Comparison of ENCODE assay signal across 10 cellular contexts in the genomic region with DNA sequence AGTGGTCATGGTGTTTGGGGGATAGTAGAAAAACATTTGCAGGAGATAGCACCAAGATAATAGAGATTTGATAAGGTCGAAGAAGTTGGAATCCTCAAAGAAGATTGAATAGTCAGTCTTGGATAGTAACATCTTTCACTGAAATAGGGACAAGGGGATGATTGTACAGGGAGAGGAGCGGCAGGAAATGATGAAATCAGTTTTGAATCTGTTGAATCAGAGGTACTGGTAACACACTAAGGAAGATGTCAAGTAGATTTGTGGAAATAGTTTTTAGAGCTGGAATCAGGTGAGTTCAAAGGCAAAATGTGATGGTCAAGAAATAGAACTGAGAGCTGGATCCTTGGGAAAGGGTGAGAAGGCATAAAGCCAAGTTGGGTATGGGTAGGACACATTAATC. TPM values are rescaled to one million over a fixed set of nuclear protein-coding genes. Genes with fewer than 3 reads are reported as not detected.
DNase-seq lines count a peak whose midpoint lies in the region; ATAC-seq, FAIRE-seq and TF ChIP-seq lines count a peak whose summit lies in the region.
"Had no signal": no experiment of that assay in that cellular context is flagged by ENCODE, and none has a peak within 500 bp of the region (broad histone marks: within the 10 kb centered on the region; RNA-seq: fewer than 3 reads in every experiment).

No MANE protein-coding gene starts in this region.

- H4K20me1 ChIP-seq in DOHH2 (ENCODE audit: control insufficient read depth, insufficient read depth, low read depth, low read length), result no peaks in the 10 kb centered on the region
- peaks cover 13% of the 10 kb centered on the region for H4K20me1 ChIP-seq in osteoblast (ENCODE audit: insufficient read depth, low read length)

- H3K27me3 ChIP-seq in DOHH2 (ENCODE audit: control insufficient read depth, low read length), result no peaks in the 10 kb centered on the region
- H3K27me3 ChIP-seq in bronchial epithelial cell (ENCODE audit: control insufficient read depth, insufficient read depth, low read length), result no peaks in the 10 kb centered on the region
- H3K27me3 ChIP-seq in osteoblast (ENCODE audit: insufficient read depth, low read length), result no peaks in the 10 kb centered on the region
- H3K27me3 ChIP-seq: left lung had no signal

- H3K9me2 ChIP-seq in DOHH2 (replicated peaks; ENCODE audit: control insufficient read depth, low read length), result no peaks in the 10 kb centered on the region

- no peak overlapping the region for H2AFZ ChIP-seq in osteoblast (ENCODE audit: low read length)

- ATAC-seq in GM18519 (IDR thresholded peaks at IDR 0.05; ENCODE audit: low FRiP score, unreplicated experiment) (no peak), GM18868 (IDR thresholded peaks at IDR 0.05; ENCODE audit: unreplicated experiment) (no peak), HG03520 (IDR thresholded peaks at IDR 0.05; ENCODE audit: unreplicated experiment) (no peak)
- ATAC-seq: left lung had no signal

- H3K36me3 ChIP-seq in DOHH2 (ENCODE audit: control insufficient read depth, low read length), result peaks cover 88% of the 10 kb centered on the region
- H3K36me3 ChIP-seq in bronchial epithelial cell (ENCODE audit: control insufficient read depth, insufficient read depth, low read length), result peaks cover 37% of the 10 kb centered on the region
- H3K36me3 ChIP-seq in osteoblast (ENCODE audit: insufficient read depth, low read length), result peaks cover 90% of the 10 kb centered on the region

- H3K27ac ChIP-seq in DOHH2 (ENCODE audit: low read depth, low read length) (0 out of 2 replicates have a peak overlapping the region, but pooled peaks have one; percentile 7), RWPE1 (peak overlapping the region; percentile 48), osteoblast (ENCODE audit: low read depth, low read length) (peak overlapping the region; percentile 30)

- CTCF ChIA-PET in RWPE1 (lab: Yijun Ruan, JAX), result no interaction called here

- no peaks in the 10 kb centered on the region for H3K9me3 ChIP-seq in DOHH2 (ENCODE audit: control insufficient read depth, insufficient read depth, low read length)
- no peaks in the 10 kb centered on the region for H3K9me3 ChIP-seq in osteoblast (ENCODE audit: low read depth, low read length)
- H3K9me3 ChIP-seq: left lung had no signal

- H3K79me2 ChIP-seq in DOHH2 (ENCODE audit: control insufficient read depth, low read length), result peaks cover 12% of the 10 kb centered on the region
- peaks cover 34% of the 10 kb centered on the region for H3K79me2 ChIP-seq in osteoblast (ENCODE audit: insufficient read depth, low read length)

- no peak for FAIRE-seq in bronchial epithelial cell (lab: Jason Lieb, UNC)

- H3K4me3 ChIP-seq in DOHH2 (ENCODE audit: low read length) (no peak overlapping the region), bronchial epithelial cell (ENCODE audit: low read depth, low read length) (no peak overlapping the region), osteoblast (ENCODE audit: insufficient read depth, low read length) (no peak overlapping the region)
- H3K4me3 ChIP-seq: left lung had no signal

- peaks cover 48% of the 10 kb centered on the region for H3K4me1 ChIP-seq in DOHH2 (ENCODE audit: control insufficient read depth, low read length)
- H3K4me1 ChIP-seq in osteoblast (ENCODE audit: insufficient read depth, low read length), result no peaks in the 10 kb centered on the region

- no peak overlapping the region for H3K4me2 ChIP-seq in DOHH2 (ENCODE audit: low read length)
- no peak overlapping the region for H3K4me2 ChIP-seq in osteoblast (ENCODE audit: insufficient read depth, low read length)

- TF ChIP-seq CTCF in DOHH2 (IDR thresholded peaks at IDR 0.05; ENCODE audit: low read depth, low read length, poor library complexity, severe bottlenecking) (no peak), RWPE1 (conservative IDR thresholded peaks at IDR 0.05; ENCODE audit: low read depth) (no peak), bronchial epithelial cell (IDR thresholded peaks at IDR 0.05; ENCODE audit: insufficient read depth, low read length, severe bottlenecking) (no peak), osteoblast (IDR thresholded peaks at IDR 0.05; ENCODE audit: extremely low read depth, low read depth, low read length) (no peak)

- DNase-seq in RWPE1 (ENCODE audit: low spot score) (no peak), bronchial epithelial cell (ENCODE audit: low read depth) (peak; percentile 72), osteoblast (ENCODE audit: insufficient read length, low spot score, missing footprints) (no peak)
- DNase-seq: activated effector memory CD4-positive, alpha-beta T cell treated with anti-CD3 and anti-CD28 coated beads, Interleukin-2, amount 50 U/mL, for 16 hours; left lung; NCI-H2171 treated with DMSO at 0.1 percent for 48 hours had no signal

- H3F3A ChIP-seq in DOHH2 (ENCODE audit: control insufficient read depth, insufficient read depth), result peaks cover 13% of the 10 kb centered on the region

- POLR2A ChIA-PET in RWPE1 (lab: Yijun Ruan, JAX; ENCODE audit: low non-redundant PET), result no interaction called here

RNA-seq across cellular contexts. Expression of a gene that starts 26.5 kb away (rescaled TPM):
- 359 and 380 TPM in 2 replicates for total RNA-seq in bronchial epithelial cell
- total RNA-seq in osteoblast, result 384 and 390 TPM in 2 replicates

RNA-seq across cellular contexts. Expression of a gene that starts 30.0 kb away (rescaled TPM):
- total RNA-seq in bronchial epithelial cell (29.4 and 29.5 TPM in 2 replicates), osteoblast (40.9 and 43.3 TPM in 2 replicates)
